7 cellular contexts compared by ENCODE assay signal in the genomic region with DNA sequence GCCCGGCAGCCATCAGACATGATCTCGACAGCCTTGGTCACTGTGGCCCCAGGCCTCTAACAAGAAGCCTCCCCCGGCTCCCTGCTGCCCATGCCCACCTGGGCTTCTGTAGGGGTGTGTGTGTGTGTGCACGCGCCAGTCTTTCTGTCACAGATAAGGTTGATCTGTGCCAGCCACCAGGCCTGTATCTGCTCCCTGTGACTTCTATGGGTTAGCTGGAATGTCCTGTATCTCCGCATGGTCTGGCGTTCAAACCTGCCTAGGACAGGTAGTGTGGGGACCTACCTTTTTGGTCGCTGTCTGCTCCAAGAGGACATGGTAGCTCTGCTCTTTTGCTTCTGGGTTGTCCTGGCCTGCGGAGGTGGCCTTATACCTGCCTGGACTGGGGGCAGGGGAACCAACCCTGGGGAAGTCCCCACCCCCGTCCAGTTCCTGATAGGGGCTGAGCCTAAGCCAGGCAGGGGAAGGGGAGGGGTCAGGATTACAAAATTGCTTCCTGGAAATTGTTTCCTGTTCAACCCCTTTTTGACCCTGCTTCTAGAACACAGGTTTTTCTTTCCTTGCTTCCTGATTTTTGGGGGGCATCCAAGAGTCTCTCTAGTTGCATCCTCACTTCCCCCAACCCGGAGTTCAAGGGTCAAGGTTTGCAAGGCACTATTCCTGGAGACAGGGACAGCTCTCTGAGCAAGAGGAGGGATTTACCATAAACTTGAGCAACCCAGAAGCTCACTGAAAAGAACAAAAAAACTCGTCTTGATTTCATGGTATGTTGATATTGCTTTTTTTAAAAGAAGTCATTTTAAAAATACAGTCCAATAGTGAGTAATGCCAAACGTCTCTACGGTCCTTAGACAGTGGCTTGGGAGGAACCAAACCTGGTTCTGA. TPM values are rescaled to one million over a fixed set of nuclear protein-coding genes. Genes with fewer than 3 reads are reported as not detected.
A peak's percentile ranks its signal among the peaks of the same experiment; 100 is the strongest.
DNase-seq lines count a peak whose midpoint lies in the region; ATAC-seq, FAIRE-seq and TF ChIP-seq lines count a peak whose summit lies in the region.

A gene with protein sequence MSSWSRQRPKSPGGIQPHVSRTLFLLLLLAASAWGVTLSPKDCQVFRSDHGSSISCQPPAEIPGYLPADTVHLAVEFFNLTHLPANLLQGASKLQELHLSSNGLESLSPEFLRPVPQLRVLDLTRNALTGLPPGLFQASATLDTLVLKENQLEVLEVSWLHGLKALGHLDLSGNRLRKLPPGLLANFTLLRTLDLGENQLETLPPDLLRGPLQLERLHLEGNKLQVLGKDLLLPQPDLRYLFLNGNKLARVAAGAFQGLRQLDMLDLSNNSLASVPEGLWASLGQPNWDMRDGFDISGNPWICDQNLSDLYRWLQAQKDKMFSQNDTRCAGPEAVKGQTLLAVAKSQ (minus strand): TSS at position 340 of the 885 bp plus-strand sequence. CDS start 23 bp downstream, at position 317.

- H3K27me3 ChIP-seq in esophagus squamous epithelium = peaks cover 0 to 45% (median 0%) of the 10 kb centered on the region in 4 donors

- intact Hi-C loops in esophagus squamous epithelium (cut with DNase I) = no loop called here

- WGBS in esophagus squamous epithelium, 2 donors = 28 to 33% methylated on average over 7 to 11 of the region's 14 CpGs

- TF ChIP-seq POLR2A in esophagus squamous epithelium (IDR thresholded peaks at IDR 0.05) = no peak

- no peaks in the 10 kb centered on the region for H3K36me3 ChIP-seq in esophagus squamous epithelium

- H3K9me3 ChIP-seq in esophagus squamous epithelium = no peaks in the 10 kb centered on the region

- TF ChIP-seq CTCF in esophagus squamous epithelium (IDR thresholded peaks at IDR 0.05) (no peak), foreskin fibroblast (IDR thresholded peaks at IDR 0.05; ENCODE audit: low read depth, low read length) (no peak)

- peak within 1 kb of the TSS; percentile 1 to 59 (median 24) for H3K4me3 ChIP-seq in esophagus squamous epithelium
- no peak within 1 kb of the TSS for H3K4me3 ChIP-seq in foreskin fibroblast (ENCODE audit: low read depth in 1 of 2, low read length in 2 of 2)

- ATAC-seq in HG02678 (IDR thresholded peaks at IDR 0.05; ENCODE audit: unreplicated experiment) (no peak), HG02970 (IDR thresholded peaks at IDR 0.05; ENCODE audit: low FRiP score, unreplicated experiment) (no peak)

- DNase-seq in GM19239 (ENCODE audit: insufficient read length, low spot score) (peak; percentile 70), NOMO-1 (lab: John Stamatoyannopoulos, UW; ENCODE audit: unreplicated experiment in 2 of 2) (peak; percentile 92 to 94), esophagus squamous epithelium (lab: John Stamatoyannopoulos, UW) (no peak), renal cortical epithelial cell (ENCODE audit: low read depth) (peak; percentile 58), foreskin fibroblast (no peak)

- peak; percentile 69 for FAIRE-seq in GM19239 (lab: Jason Lieb, UNC)

- peaks cover 11 to 54% (median 20%) of the 10 kb centered on the region in 3 donors for H3K4me1 ChIP-seq in esophagus squamous epithelium

- H3K27ac ChIP-seq in esophagus squamous epithelium = peak within 1 kb of the TSS; percentile 46 to 84 (median 75)

RNA-seq across cellular contexts. Expression of the gene that starts here (rescaled TPM):
- total RNA-seq in esophagus squamous epithelium (10 to 100 TPM in 3 of 4 donors, 1 to 10 TPM in 1; 3.8 to 53.0 (median 21.1) TPM), renal cortical epithelial cell (0.17 and 2.9 TPM in 2 replicates)

Comparison
In these comparisons a context has a peak if more than half of its experiments do, and no peak if none do; other contexts are left out.
1. DNase-seq: peak in GM19239 (single experiment), NOMO-1 (2 of 2) and renal cortical epithelial cell (single experiment); none in esophagus squamous epithelium (single experiment) and foreskin fibroblast (0 of 2).
2. H3K4me3 ChIP-seq: peak in esophagus squamous epithelium (4 of 4); none in foreskin fibroblast (0 of 2).